22 cellular contexts compared by ENCODE assay signal in the genomic region with DNA sequence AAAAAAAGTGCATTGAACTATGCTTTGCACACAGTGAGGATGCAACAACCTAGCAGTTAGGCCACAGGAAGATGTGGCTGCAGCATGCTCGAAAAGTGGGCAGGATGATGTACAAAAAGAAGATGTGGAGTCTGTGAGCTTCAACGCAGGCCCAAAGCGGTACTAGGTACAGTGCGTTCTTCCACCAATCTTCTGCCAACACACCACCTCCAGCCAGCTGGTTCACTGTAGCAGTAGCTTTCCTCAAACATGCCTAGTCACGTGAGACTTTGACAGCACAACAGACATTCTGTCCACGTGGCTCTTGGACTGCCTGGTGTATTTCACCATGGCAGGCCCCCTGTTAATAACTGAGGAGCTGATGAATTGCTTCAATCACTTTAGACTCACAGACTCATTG. TPM values are rescaled to one million over a fixed set of nuclear protein-coding genes. Genes with fewer than 3 reads are reported as not detected.
DNase-seq lines count a peak whose midpoint lies in the region; FAIRE-seq and TF ChIP-seq lines count a peak whose summit lies in the region.
"Had no signal": no experiment of that assay in that cellular context is flagged by ENCODE, and none has a peak within 500 bp of the region (broad histone marks: within the 10 kb centered on the region; RNA-seq: fewer than 3 reads in every experiment).

No MANE protein-coding gene starts in this region.

- H3K36me3 ChIP-seq in WERI-Rb-1 = no peaks in the 10 kb centered on the region
- H3K36me3 ChIP-seq: BLaER1 treated with 17β-estradiol and CSF1 and Interleukin-3, amounts not matched to agents 10 nM and 100 nM had no signal

- no peak overlapping the region for H3K27ac ChIP-seq in WERI-Rb-1
- H3K27ac ChIP-seq: 22Rv1; BLaER1 treated with 17β-estradiol and CSF1 and Interleukin-3, amounts not matched to agents 10 nM and 100 nM had no signal

- DNase-seq in DMS 273 (lab: John Stamatoyannopoulos, UW; ENCODE audit: unreplicated experiment) (peak; percentile 15), DMS 273 treated with DMSO at 0.1 percent for 48 hours (lab: John Stamatoyannopoulos, UW) (no peak), SK-N-DZ (ENCODE audit: low spot score) (peak; percentile 65), left kidney (ENCODE audit: low read depth, low spot score) (peak; percentile 32), urothelium cell line (ENCODE audit: low spot score) (no peak), NOMO-1 (lab: John Stamatoyannopoulos, UW; ENCODE audit: unreplicated experiment in 2 of 2) (no peak), 8988T (no peak), WERI-Rb-1 (no peak)
- DNase-seq: CD8-positive, alpha-beta memory T cell; COR-L47; DMS153; DMS79; GDM1; GOT3; H9 had no signal

- H3K4me3 ChIP-seq in WERI-Rb-1 (ENCODE audit: low read depth, low read length) = no peak overlapping the region
- H3K4me3 ChIP-seq: BLaER1 treated with 17β-estradiol and CSF1 and Interleukin-3, amounts not matched to agents 10 nM and 100 nM had no signal

- H3K27me3 ChIP-seq in WERI-Rb-1 (ENCODE audit: insufficient read depth, low read depth, severe bottlenecking) = no peaks in the 10 kb centered on the region
- H3K27me3 ChIP-seq: BLaER1 treated with 17β-estradiol and CSF1 and Interleukin-3, amounts not matched to agents 10 nM and 100 nM had no signal

- peak; percentile 35 for FAIRE-seq in urothelium cell line (lab: Jason Lieb, UNC)
- FAIRE-seq: GM12892, GM18507, HepG2 had no signal

- no peak for TF ChIP-seq CTCF in WERI-Rb-1 (IDR thresholded peaks at IDR 0.05; ENCODE audit: low read depth, low read length)

- no peaks in the 10 kb centered on the region for H3K9me3 ChIP-seq in WERI-Rb-1 (ENCODE audit: severe bottlenecking)
- H3K9me3 ChIP-seq: BLaER1 treated with 17β-estradiol and CSF1 and Interleukin-3, amounts not matched to agents 10 nM and 100 nM had no signal

RNA-seq across cellular contexts. Expression of gene SYN3, which starts 14.1 kb away (rescaled TPM):
- 6.3 and 12.8 TPM in 2 replicates for polyA plus RNA-seq in SK-N-DZ (2014; cell fraction: cytosol; rRNA removed)
- 7.2 and 13.7 TPM in 2 replicates for polyA plus RNA-seq in SK-N-DZ (2014; cell fraction: nucleus; rRNA removed)
- polyA plus RNA-seq: AG04450; CD8-positive, alpha-beta memory T cell; IgD-negative memory B cell had no signal

Comparison
In these comparisons a context has a peak if more than half of its experiments do, and no peak if none do; other contexts are left out.
1. DNase-seq: peak in DMS 273 (single experiment), SK-N-DZ (single experiment) and left kidney (single experiment); none in DMS 273 treated with DMSO at 0.1 percent for 48 hours (single experiment), urothelium cell line (single experiment), NOMO-1 (0 of 2), 8988T (single experiment) and WERI-Rb-1 (single experiment).